12 cellular contexts compared by ENCODE assay signal in genomic region chr19:16355293-16356043, GRCh38. TPM values are rescaled to one million over a fixed set of nuclear protein-coding genes. Genes with fewer than 3 reads are reported as not detected.
DNase-seq lines count a peak whose midpoint lies in the region; ATAC-seq, FAIRE-seq and TF ChIP-seq lines count a peak whose summit lies in the region.
"Had no signal": no experiment of that assay in that cellular context is flagged by ENCODE, and none has a peak within 500 bp of the region (broad histone marks: within the 10 kb centered on the region; RNA-seq: fewer than 3 reads in every experiment).

No MANE protein-coding gene starts in this region.

- no peak for TF ChIP-seq POLR2A in tibial nerve (IDR thresholded peaks at IDR 0.05)

- H3K4me3 ChIP-seq in astrocyte (ENCODE audit: insufficient read depth, low read depth, low read length) = no peak overlapping the region
- H3K4me3 ChIP-seq in left lung = no peak overlapping the region
- H3K4me3 ChIP-seq in tibial nerve = no peak overlapping the region

- H3K36me3 Mint-ChIP-seq in activated naive CD8-positive, alpha-beta T cell = peaks cover 2% of the 10 kb centered on the region
- H3K36me3 Mint-ChIP-seq in activated naive CD8-positive, alpha-beta T cell treated with anti-CD3 and anti-CD28 coated beads for 36 hours = peaks cover 8% of the 10 kb centered on the region
- H3K36me3 Mint-ChIP-seq in astrocyte (ENCODE audit: low read depth, unreplicated experiment) = peaks cover 8% of the 10 kb centered on the region

- no peaks in the 10 kb centered on the region for H3K36me3 ChIP-seq in astrocyte (ENCODE audit: insufficient read depth, low read length)
- H3K36me3 ChIP-seq in left lung = peaks cover 0 to 5% of the 10 kb centered on the region in 2 donors
- H3K36me3 ChIP-seq in tibial nerve = peaks cover 0 to 50% (median 0%) of the 10 kb centered on the region in 3 donors

- peaks cover 68% of the 10 kb centered on the region for H3K4me1 Mint-ChIP-seq in activated naive CD8-positive, alpha-beta T cell (ENCODE audit: low read depth)
- peaks cover 50% of the 10 kb centered on the region for H3K4me1 Mint-ChIP-seq in activated naive CD8-positive, alpha-beta T cell treated with anti-CD3 and anti-CD28 coated beads for 36 hours
- peaks cover 2% of the 10 kb centered on the region for H3K4me1 Mint-ChIP-seq in astrocyte (ENCODE audit: low read depth, unreplicated experiment)

- H3K27me3 Mint-ChIP-seq in activated naive CD8-positive, alpha-beta T cell = no peaks in the 10 kb centered on the region
- no peaks in the 10 kb centered on the region for H3K27me3 Mint-ChIP-seq in activated naive CD8-positive, alpha-beta T cell treated with anti-CD3 and anti-CD28 coated beads for 36 hours
- no peaks in the 10 kb centered on the region for H3K27me3 Mint-ChIP-seq in astrocyte (ENCODE audit: low read depth, unreplicated experiment)

- H3K27me3 ChIP-seq in astrocyte (ENCODE audit: insufficient read depth, low read length) (no peaks in the 10 kb centered on the region), left lung (no peaks in the 10 kb centered on the region), tibial nerve (no peaks in the 10 kb centered on the region)

- H3K4me3 Mint-ChIP-seq in activated naive CD8-positive, alpha-beta T cell = peak overlapping the region; percentile 23
- H3K4me3 Mint-ChIP-seq in activated naive CD8-positive, alpha-beta T cell treated with anti-CD3 and anti-CD28 coated beads for 36 hours = no peak overlapping the region
- no peak overlapping the region for H3K4me3 Mint-ChIP-seq in astrocyte (ENCODE audit: unreplicated experiment)

- FAIRE-seq in astrocyte (lab: Jason Lieb, UNC) = no peak
- FAIRE-seq: GM12891 had no signal

- TF ChIP-seq CTCF in astrocyte (IDR thresholded peaks at IDR 0.05; ENCODE audit: insufficient read depth, low read depth, low read length) (no peak), left lung (IDR thresholded peaks at IDR 0.05) (no peak), tibial nerve (IDR thresholded peaks at IDR 0.05) (no peak)

- TF ChIP-seq EP300 in tibial nerve (IDR thresholded peaks at IDR 0.05) = no peak

- WGBS in tibial nerve, 2 donors = 58 to 66% methylated on average over 39 of the region's 39 CpGs

- no peaks in the 10 kb centered on the region for H4K20me1 ChIP-seq in astrocyte (ENCODE audit: insufficient read depth, low read length)

- H3K4me2 ChIP-seq in astrocyte (ENCODE audit: low read length) = peak overlapping the region; percentile 54

- no peaks in the 10 kb centered on the region for H3K9me3 Mint-ChIP-seq in activated naive CD8-positive, alpha-beta T cell (ENCODE audit: low read depth)
- H3K9me3 Mint-ChIP-seq in activated naive CD8-positive, alpha-beta T cell treated with anti-CD3 and anti-CD28 coated beads for 36 hours = no peaks in the 10 kb centered on the region
- no peaks in the 10 kb centered on the region for H3K9me3 Mint-ChIP-seq in astrocyte (ENCODE audit: unreplicated experiment)

- H3K27ac Mint-ChIP-seq in activated naive CD8-positive, alpha-beta T cell = peak overlapping the region; percentile 10
- H3K27ac Mint-ChIP-seq in activated naive CD8-positive, alpha-beta T cell treated with anti-CD3 and anti-CD28 coated beads for 36 hours = no peak overlapping the region
- no peak overlapping the region for H3K27ac Mint-ChIP-seq in astrocyte (ENCODE audit: unreplicated experiment)

- no peak overlapping the region for H3K27ac ChIP-seq in astrocyte (ENCODE audit: low read depth, low read length)
- H3K27ac ChIP-seq in left lung = peak overlapping the region in 1 of 2 donors; percentile 18
- H3K27ac ChIP-seq in tibial nerve = no peak overlapping the region

- H3K4me1 ChIP-seq in astrocyte (ENCODE audit: insufficient read depth, low read length) = peaks cover 12% of the 10 kb centered on the region
- H3K4me1 ChIP-seq in left lung = peaks cover 0 to 47% of the 10 kb centered on the region in 2 donors
- peaks cover 0 to 17% (median 4%) of the 10 kb centered on the region in 4 donors for H3K4me1 ChIP-seq in tibial nerve

- DNase-seq in activated naive CD8-positive, alpha-beta T cell treated with anti-CD3 and anti-CD28 coated beads for 36 hours = no peak
- DNase-seq in astrocyte (ENCODE audit: low read depth) = no peak
- DNase-seq in left lung = no peak
- DNase-seq in DMS 273 treated with DMSO at 0.1 percent for 48 hours (lab: John Stamatoyannopoulos, UW) = no peak
- DNase-seq in NCI-H1417 treated with DMSO at 0.1 percent for 48 hours (lab: John Stamatoyannopoulos, UW) = no peak
- DNase-seq in SHP77 treated with DMSO at 0.1 percent for 48 hours (lab: John Stamatoyannopoulos, UW) = no peak
- no peak for DNase-seq in tibial nerve (ENCODE audit: low spot score in 2 of 2)
- DNase-seq: activated T-cell treated with anti-CD3 and anti-CD28 coated beads, Interleukin-2, amount 50 U/mL, for 48 hours; NCI-H2081 had no signal

- H2AFZ ChIP-seq in astrocyte (ENCODE audit: low read depth, low read length) = no peak overlapping the region

- ATAC-seq in left lung = peak; percentile 61
- ATAC-seq: SK-N-SH treated with all-trans-retinoic acid at 6 μM for 48 hours had no signal

- no peak overlapping the region for H3K9ac ChIP-seq in astrocyte (ENCODE audit: low read length)

- H3K79me2 ChIP-seq in astrocyte (ENCODE audit: insufficient read depth, low read length) = no peaks in the 10 kb centered on the region

- H3K9me3 ChIP-seq in astrocyte (ENCODE audit: insufficient read depth, low read depth, low read length) (no peaks in the 10 kb centered on the region), left lung (no peaks in the 10 kb centered on the region), tibial nerve (no peaks in the 10 kb centered on the region)

- intact Hi-C loops in left lung (cut with DNase I) = no loop called here

RNA-seq across cellular contexts. Expression of gene KLF2, which starts 30.8 kb away (rescaled TPM):
- total RNA-seq in activated naive CD8-positive, alpha-beta T cell treated with anti-CD3 and anti-CD28 coated beads for 36 hours = under 1 TPM; 0.18 to 0.23 TPM
- total RNA-seq in astrocyte (1.9 and 2.0 TPM in 2 replicates), left lung (10 to 100 TPM; 30.2 to 75.9 TPM), tibial nerve (100 to 1,000 TPM; 115 to 236 (median 167) TPM)

Comparison
In these comparisons a context has a peak if more than half of its experiments do, and no peak if none do; other contexts are left out.
1. RNA of gene KLF2, which starts 30.8 kb away (total RNA-seq): 115 to 236 TPM in tibial nerve and 30.2 to 75.9 TPM in left lung; 1.9 to 2.0 TPM in astrocyte and 0.18 to 0.23 TPM in activated naive CD8-positive, alpha-beta T cell treated with anti-CD3 and anti-CD28 coated beads for 36 hours; every median in the first group is over 10 times any median in the second.